ENCODE assay signal across 12 cellular contexts in the genomic region with DNA sequence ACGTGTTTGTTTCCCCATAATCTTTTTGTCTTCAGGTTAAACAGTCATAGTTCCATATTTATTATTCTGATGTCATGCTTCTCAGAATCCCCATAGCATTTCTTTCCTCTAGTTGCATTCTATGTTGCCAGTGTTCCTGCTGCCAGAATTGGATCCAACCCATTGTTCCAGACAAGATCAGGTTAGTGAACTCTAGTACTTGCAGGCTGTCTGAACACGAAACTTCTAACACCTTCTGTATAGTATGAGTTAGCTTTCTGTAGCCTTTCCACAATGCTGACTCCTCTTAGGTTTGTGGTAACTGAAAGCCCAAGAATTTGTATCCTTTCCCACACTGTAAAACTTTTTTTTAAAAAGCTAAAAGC. TPM values are rescaled to one million over a fixed set of nuclear protein-coding genes. Genes with fewer than 3 reads are reported as not detected.
DNase-seq lines count a peak whose midpoint lies in the region; ATAC-seq, FAIRE-seq and TF ChIP-seq lines count a peak whose summit lies in the region.
"Had no signal": no experiment of that assay in that cellular context is flagged by ENCODE, and none has a peak within 500 bp of the region (broad histone marks: within the 10 kb centered on the region; RNA-seq: fewer than 3 reads in every experiment).

No MANE protein-coding gene starts in this region.

- intact Hi-C loops in psoas muscle (cut with DNase I): loop anchor here (1.0 to 5.0 kb wide), 4 partner anchors 63 to 387 kb away; no protein-coding TSS in a partner anchor

- DNase-seq in A549 (ENCODE audit: low read depth in 1 of 2, low spot score in 1 of 2): no peak
- DNase-seq in GM10248 (ENCODE audit: extremely low spot score): no peak
- peak; percentile 33 for DNase-seq in astrocyte of the hippocampus (ENCODE audit: low read depth, low spot score)
- no peak for DNase-seq in psoas muscle
- DNase-seq in HEK293T (ENCODE audit: extremely low spot score): no peak
- no peak for DNase-seq in NCI-H2029 treated with DMSO at 0.1 percent for 48 hours (lab: John Stamatoyannopoulos, UW)
- no peak for DNase-seq in NCI-H446 treated with DMSO at 0.1 percent for 48 hours (lab: John Stamatoyannopoulos, UW)
- DNase-seq in GM12892 (ENCODE audit: insufficient read length): no peak
- DNase-seq: C1 segment of cervical spinal cord, H9 had no signal

- TF ChIP-seq EP300 in A549 (IDR thresholded peaks at IDR 0.05): no peak

- H3K27ac ChIP-seq in A549: no peak overlapping the region
- peak overlapping the region; percentile 26 for H3K27ac ChIP-seq in psoas muscle

- H3K4me1 ChIP-seq in A549 (no peaks in the 10 kb centered on the region), psoas muscle (peaks cover 10% of the 10 kb centered on the region)

- TF ChIP-seq POLR2A in A549 (IDR thresholded peaks at IDR 0.05; ENCODE audit: low read length): no peak
- TF ChIP-seq POLR2A in GM12892 (IDR thresholded peaks at IDR 0.05; ENCODE audit: low read depth, low read length): no peak

- POLR2A ChIA-PET in A549 (lab: Yijun Ruan, JAX) (no interaction called here), GM10248 (lab: Yijun Ruan, JAX) (no interaction called here), HEK293T (lab: Yijun Ruan, JAX) (no interaction called here)

- FAIRE-seq in A549 (lab: Jason Lieb, UNC) (peak; percentile 13), GM12892 (lab: Jason Lieb, UNC) (no peak)

- ATAC-seq in A549 (no peak), psoas muscle (peak; percentile 71 to 89 (median 82))

- no peaks in the 10 kb centered on the region for H3K9me3 ChIP-seq in A549
- no peaks in the 10 kb centered on the region for H3K9me3 ChIP-seq in psoas muscle

- H3K4me3 ChIP-seq in A549 (no peak overlapping the region), psoas muscle (no peak overlapping the region)
- H3K4me3 ChIP-seq: GM12878, GM23338 had no signal

- WGBS in A549 (ENCODE audit: missing lambda C conversion rate): 34% methylated on average over 2 of the region's 2 CpGs
- 51 to 64% (median 55%) methylated on average over 2 of the region's 2 CpGs for WGBS in psoas muscle, 3 donors

- H3K4me2 ChIP-seq in A549: no peak overlapping the region
- H3K4me2 ChIP-seq: GM23338 had no signal

- CTCF ChIA-PET in A549 (lab: Yijun Ruan, JAX) (interaction anchor here (0.7 to 3.3 kb wide), 25 partner anchors 9 to 444 kb away, joined by 3 to 23 read pairs (median 4); a partner anchor contains a TSS), GM10248 (lab: Yijun Ruan, JAX) (interaction anchor here (0.7 to 4.4 kb wide), 19 partner anchors 8 to 438 kb away, joined by 3 to 16 read pairs (median 4); a partner anchor contains a TSS), HEK293T (lab: Yijun Ruan, JAX) (interaction anchor here (0.7 to 1.8 kb wide), 11 partner anchors 9 to 68 kb away, joined by 3 to 15 read pairs (median 4); a partner anchor contains a TSS)

- no peaks in the 10 kb centered on the region for H3K36me3 ChIP-seq in psoas muscle (ENCODE audit: insufficient read depth in 1 of 2, low read depth in 1 of 2)

- H3K27me3 ChIP-seq in psoas muscle (ENCODE audit: insufficient read depth in 3 of 3, low read length in 2 of 3): no peaks in the 10 kb centered on the region

- TF ChIP-seq CTCF in A549 (IDR thresholded peaks at IDR 0.05) (no peak), GM10248 (IDR thresholded peaks at IDR 0.05; ENCODE audit: control extremely low read depth, extremely low read depth, low read depth, missing control alignments) (peak; percentile 3), psoas muscle (IDR thresholded peaks at IDR 0.05) (no peak)

- no peak for TF ChIP-seq RAD21 in A549 (conservative IDR thresholded peaks at IDR 0.05 in 1 of 2, IDR thresholded peaks at IDR 0.05 in 1 of 2)

TF ChIP-seq in A549, 52 proteins besides CTCF, POLR2A, EP300 and RAD21 (continues in another document):
- no peak for TF ChIP-seq JUN (IDR thresholded peaks at IDR 0.05)
- TF ChIP-seq MAZ (IDR thresholded peaks at IDR 0.05; ENCODE audit: borderline replicate concordance, low read depth, low read length): no peak
- TF ChIP-seq, protein P1, sequence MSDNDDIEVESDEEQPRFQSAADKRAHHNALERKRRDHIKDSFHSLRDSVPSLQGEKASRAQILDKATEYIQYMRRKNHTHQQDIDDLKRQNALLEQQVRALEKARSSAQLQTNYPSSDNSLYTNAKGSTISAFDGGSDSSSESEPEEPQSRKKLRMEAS (IDR thresholded peaks at IDR 0.05): no peak
- no peak for TF ChIP-seq HOXB13 (CRISPR knock-in tag; IDR thresholded peaks at IDR 0.05; ENCODE audit: low read depth)
- TF ChIP-seq POLR2AphosphoS2 (conservative IDR thresholded peaks at IDR 0.05; ENCODE audit: low read length): no peak
- TF ChIP-seq ZFP36 (IDR thresholded peaks at IDR 0.05; ENCODE audit: borderline replicate concordance, partially characterized antibody): no peak
- TF ChIP-seq EHMT2 (IDR thresholded peaks at IDR 0.05; ENCODE audit: low read depth): no peak
- TF ChIP-seq ZSCAN20 (CRISPR knock-in tag; IDR thresholded peaks at IDR 0.05): no peak
- TF ChIP-seq, protein P2, sequence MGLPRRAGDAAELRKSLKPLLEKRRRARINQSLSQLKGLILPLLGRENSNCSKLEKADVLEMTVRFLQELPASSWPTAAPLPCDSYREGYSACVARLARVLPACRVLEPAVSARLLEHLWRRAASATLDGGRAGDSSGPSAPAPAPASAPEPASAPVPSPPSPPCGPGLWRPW (IDR thresholded peaks at IDR 0.05): no peak
- TF ChIP-seq, protein P3, sequence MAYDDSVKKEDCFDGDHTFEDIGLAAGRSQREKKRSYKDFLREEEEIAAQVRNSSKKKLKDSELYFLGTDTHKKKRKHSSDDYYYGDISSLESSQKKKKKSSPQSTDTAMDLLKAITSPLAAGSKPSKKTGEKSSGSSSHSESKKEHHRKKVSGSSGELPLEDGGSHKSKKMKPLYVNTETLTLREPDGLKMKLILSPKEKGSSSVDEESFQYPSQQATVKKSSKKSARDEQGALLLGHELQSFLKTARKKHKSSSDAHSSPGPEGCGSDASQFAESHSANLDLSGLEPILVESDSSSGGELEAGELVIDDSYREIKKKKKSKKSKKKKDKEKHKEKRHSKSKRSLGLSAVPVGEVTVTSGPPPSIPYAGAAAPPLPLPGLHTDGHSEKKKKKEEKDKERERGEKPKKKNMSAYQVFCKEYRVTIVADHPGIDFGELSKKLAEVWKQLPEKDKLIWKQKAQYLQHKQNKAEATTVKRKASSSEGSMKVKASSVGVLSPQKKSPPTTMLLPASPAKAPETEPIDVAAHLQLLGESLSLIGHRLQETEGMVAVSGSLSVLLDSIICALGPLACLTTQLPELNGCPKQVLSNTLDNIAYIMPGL (CRISPR knock-in tag; IDR thresholded peaks at IDR 0.05; ENCODE audit: borderline replicate concordance): no peak
- no peak for TF ChIP-seq JUNB (IDR thresholded peaks at IDR 0.05)

TF ChIP-seq in HEK293T, 16 proteins besides CTCF, POLR2A, EP300 and RAD21:
- TF ChIP-seq SUZ12 (IDR thresholded peaks at IDR 0.05): no peak
- TF ChIP-seq CTBP1 (IDR thresholded peaks at IDR 0.05; ENCODE audit: borderline replicate concordance): no peak
- TF ChIP-seq NFRKB (IDR thresholded peaks at IDR 0.05): no peak
- TF ChIP-seq LEF1 (IDR thresholded peaks at IDR 0.05; ENCODE audit: borderline replicate concordance): no peak
- TF ChIP-seq ELF4 (IDR thresholded peaks at IDR 0.05): no peak
- TF ChIP-seq BHLHE40 (IDR thresholded peaks at IDR 0.05; ENCODE audit: borderline replicate concordance): no peak
- TF ChIP-seq, protein P4, sequence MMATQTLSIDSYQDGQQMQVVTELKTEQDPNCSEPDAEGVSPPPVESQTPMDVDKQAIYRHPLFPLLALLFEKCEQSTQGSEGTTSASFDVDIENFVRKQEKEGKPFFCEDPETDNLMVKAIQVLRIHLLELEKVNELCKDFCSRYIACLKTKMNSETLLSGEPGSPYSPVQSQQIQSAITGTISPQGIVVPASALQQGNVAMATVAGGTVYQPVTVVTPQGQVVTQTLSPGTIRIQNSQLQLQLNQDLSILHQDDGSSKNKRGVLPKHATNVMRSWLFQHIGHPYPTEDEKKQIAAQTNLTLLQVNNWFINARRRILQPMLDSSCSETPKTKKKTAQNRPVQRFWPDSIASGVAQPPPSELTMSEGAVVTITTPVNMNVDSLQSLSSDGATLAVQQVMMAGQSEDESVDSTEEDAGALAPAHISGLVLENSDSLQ (IDR thresholded peaks at IDR 0.05): no peak
- TF ChIP-seq SP1 (IDR thresholded peaks at IDR 0.05): no peak
- no peak for TF ChIP-seq FOXA1 (IDR thresholded peaks at IDR 0.05)
- TF ChIP-seq TARDBP (IDR thresholded peaks at IDR 0.05): no peak
- TF ChIP-seq FOXK2 (IDR thresholded peaks at IDR 0.05): no peak
- TF ChIP-seq HDGF (IDR thresholded peaks at IDR 0.05; ENCODE audit: borderline replicate concordance): no peak
- TF ChIP-seq ARNT (IDR thresholded peaks at IDR 0.05): no peak
- no peak for TF ChIP-seq L3MBTL2 (conservative IDR thresholded peaks at IDR 0.05)
- no peak for TF ChIP-seq FOXM1 (IDR thresholded peaks at IDR 0.05; ENCODE audit: borderline replicate concordance)
- no peak for TF ChIP-seq ZNF384 (IDR thresholded peaks at IDR 0.05)

RNA-seq across cellular contexts. Expression of a gene that starts 46.7 kb away (rescaled TPM):
- polyA plus RNA-seq in A549 (2011; rRNA removed): 2.2 and 2.9 TPM in 2 replicates
- polyA plus RNA-seq in A549 (2012; cell fraction: cytosol; rRNA removed): 1.2 and 1.5 TPM in 2 replicates
- 1.3 and 2.2 TPM in 2 replicates for polyA plus RNA-seq in A549 (2012; cell fraction: nucleus; rRNA removed)
- polyA plus RNA-seq in A549 (2017; fragmentation: RNase III; extraction: RNeasy Plus Mini Kit Qiagen cat#74134 plus additional on column Dnase treatment): 1.0 to 1.5 TPM (median 1.1 TPM) in 3 replicates
- polyA minus RNA-seq in A549 (2011; rRNA and poly(A)+ RNA removed): 6.4 and 7.5 TPM in 2 replicates
- total RNA-seq in psoas muscle: 10 to 100 TPM; 22.9 to 52.1 (median 33.8) TPM
- polyA plus RNA-seq in psoas muscle: 1 to 10 TPM; 5.4 to 10.0 (median 7.6) TPM
- 2.9 TPM for polyA plus RNA-seq in GM12892 (2012; ENCODE audit: missing spikeins)

Comparison
In these comparisons a context has a peak if more than half of its experiments do, and no peak if none do; other contexts are left out.
1. ATAC-seq: peak in psoas muscle (4 of 4); none in A549 (0 of 2).